ENCODE assay signal across 12 cellular contexts in the genomic region with DNA sequence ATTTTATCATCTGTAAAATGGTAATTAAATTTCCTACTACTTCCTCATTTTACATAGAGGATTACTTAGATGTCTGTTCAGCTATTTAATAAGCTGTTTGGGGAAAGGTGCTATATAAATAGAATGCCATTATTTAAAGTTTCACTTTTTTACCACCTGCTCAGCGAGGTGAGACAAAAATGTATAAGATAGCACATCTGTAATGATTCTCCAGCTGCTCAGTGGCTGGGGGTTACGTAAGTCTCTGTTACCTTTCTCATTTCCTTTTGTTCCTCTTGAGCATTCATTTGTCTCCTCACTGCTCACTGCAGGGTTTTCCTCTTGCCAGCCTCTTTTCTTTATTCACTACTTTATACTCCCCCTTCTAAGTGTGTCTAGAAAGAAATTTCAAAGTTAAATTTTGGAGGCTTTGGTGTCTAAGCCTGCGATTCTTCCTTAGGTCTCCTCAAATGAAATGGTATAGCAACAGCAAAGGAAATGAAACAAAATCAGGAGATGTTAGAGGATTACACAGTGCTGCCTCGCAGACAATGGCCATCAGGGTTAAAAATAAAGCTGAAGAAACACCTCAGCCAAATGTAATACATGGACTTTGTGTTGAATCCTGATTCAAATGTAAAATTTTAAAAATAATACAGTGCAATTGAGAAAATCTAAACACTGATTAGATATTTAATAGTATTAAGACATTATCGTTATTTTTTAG. TPM values are rescaled to one million over a fixed set of nuclear protein-coding genes. Genes with fewer than 3 reads are reported as not detected.
DNase-seq lines count a peak whose midpoint lies in the region; ATAC-seq, FAIRE-seq and TF ChIP-seq lines count a peak whose summit lies in the region.
"Had no signal": no experiment of that assay in that cellular context is flagged by ENCODE, and none has a peak within 500 bp of the region (broad histone marks: within the 10 kb centered on the region; RNA-seq: fewer than 3 reads in every experiment).

No MANE protein-coding gene starts in this region.

- POLR2A ChIA-PET in GM10248 (lab: Yijun Ruan, JAX) = interaction anchor here (0.8 kb wide), 1 partner anchor 74 kb away, joined by 3 read pairs; no protein-coding TSS in a partner anchor

- no peak overlapping the region for H2BK5ac ChIP-seq in H9 (ENCODE audit: insufficient read length, low read length)

- no peak overlapping the region for H2AFZ ChIP-seq in H9 (ENCODE audit: low read length)
- no peak overlapping the region for H2AFZ ChIP-seq in smooth muscle cell (ENCODE audit: low read depth)

- no peaks in the 10 kb centered on the region for H3K79me2 ChIP-seq in H9 (ENCODE audit: insufficient read depth, low read length)
- H3K79me2 ChIP-seq in smooth muscle cell (ENCODE audit: low read depth) = no peaks in the 10 kb centered on the region

- peak; percentile 68 for DNase-seq in GM10248 (ENCODE audit: extremely low spot score)
- DNase-seq in KBM-7 = peak; percentile 5
- DNase-seq in OCI-M2 (lab: John Stamatoyannopoulos, UW; ENCODE audit: unreplicated experiment) = no peak
- DNase-seq in H9 = no peak
- DNase-seq in smooth muscle cell (lab: John Stamatoyannopoulos, UW; ENCODE audit: unreplicated experiment) = no peak
- DNase-seq in pancreas = no peak
- DNase-seq: left ventricle myocardium superior had no signal

- H3K4me1 ChIP-seq in H9 (ENCODE audit: insufficient read depth, low read length) = no peaks in the 10 kb centered on the region; the same call in 1 of the 2 replicates
- no peaks in the 10 kb centered on the region for H3K4me1 ChIP-seq in smooth muscle cell (ENCODE audit: low read depth)
- no peaks in the 10 kb centered on the region for H3K4me1 ChIP-seq in pancreas

- no peak overlapping the region for H2BK12ac ChIP-seq in H9 (ENCODE audit: insufficient read length, low read depth, low read length)

- no peaks in the 10 kb centered on the region for H3K27me3 ChIP-seq in H9 (ENCODE audit: insufficient read depth, low read length)
- no peaks in the 10 kb centered on the region for H3K27me3 ChIP-seq in smooth muscle cell (ENCODE audit: low read depth)
- no peaks in the 10 kb centered on the region for H3K27me3 ChIP-seq in pancreas

- H2AK5ac ChIP-seq in H9 (ENCODE audit: insufficient read length, low read length) = no peak overlapping the region

- no peaks in the 10 kb centered on the region for H3K79me1 ChIP-seq in H9 (ENCODE audit: insufficient read depth, low read depth, low read length, poor library complexity, severe bottlenecking)

- H4K20me1 ChIP-seq in H9 (ENCODE audit: control insufficient read depth, insufficient read depth, insufficient read length) (no peaks in the 10 kb centered on the region), smooth muscle cell (ENCODE audit: low read depth) (no peaks in the 10 kb centered on the region)

- H3F3A ChIP-seq in smooth muscle cell (ENCODE audit: low read depth) = no peaks in the 10 kb centered on the region

- CTCF ChIA-PET in GM10248 (lab: Yijun Ruan, JAX) = interaction anchor here (0.8 to 2.7 kb wide), 11 partner anchors 9 to 107 kb away, joined by 3 to 15 read pairs (median 5); no protein-coding TSS in a partner anchor

- H3K9me3 Mint-ChIP-seq in H9 = no peaks in the 10 kb centered on the region

- no peak overlapping the region for H4K5ac ChIP-seq in H9 (ENCODE audit: insufficient read length, low read depth, low read length)

- H3K4me3 Mint-ChIP-seq in H9 = no peak overlapping the region

- H3K56ac ChIP-seq in H9 (ENCODE audit: insufficient read length, low read depth, low read length) = no peak overlapping the region

- no peak overlapping the region for H3K9ac ChIP-seq in H9 (ENCODE audit: extremely low read depth, insufficient read length, low read length)
- no peak overlapping the region for H3K9ac ChIP-seq in smooth muscle cell (ENCODE audit: low read depth)

- no peak overlapping the region for H3K23ac ChIP-seq in H9 (ENCODE audit: insufficient read length, low read depth, low read length)

- H2BK15ac ChIP-seq in H9 (ENCODE audit: low read depth, low read length) = no peak overlapping the region

- no peak overlapping the region for H3K27ac Mint-ChIP-seq in H9

- H3K9me3 ChIP-seq in H9 (ENCODE audit: control insufficient read depth, low read depth, low read length) = no peaks in the 10 kb centered on the region
- H3K9me3 ChIP-seq in smooth muscle cell (replicated peaks; ENCODE audit: low read depth) = no peaks in the 10 kb centered on the region
- H3K9me3 ChIP-seq in pancreas = no peaks in the 10 kb centered on the region

- no peaks in the 10 kb centered on the region for H3K23me2 ChIP-seq in H9 (ENCODE audit: insufficient read length, low read depth, low read length, poor library complexity, severe bottlenecking)

- no peak for TF ChIP-seq CTCF in GM10248 (IDR thresholded peaks at IDR 0.05; ENCODE audit: control extremely low read depth, extremely low read depth, low read depth, missing control alignments)
- no peak for TF ChIP-seq CTCF in H9 (conservative IDR thresholded peaks at IDR 0.05)
- no peak for TF ChIP-seq CTCF in smooth muscle cell (IDR thresholded peaks at IDR 0.05; ENCODE audit: borderline replicate concordance, insufficient read depth, poor library complexity, severe bottlenecking)
- no peak for TF ChIP-seq CTCF in pancreas (IDR thresholded peaks at IDR 0.05)

- no peak overlapping the region for H3T11ph ChIP-seq in H9 (ENCODE audit: low read length)

- no peak overlapping the region for H2BK20ac ChIP-seq in H9 (ENCODE audit: low read depth, low read length, poor library complexity, severe bottlenecking)

- peaks cover 13% of the 10 kb centered on the region for H3K27me3 Mint-ChIP-seq in H9 (ENCODE audit: low read depth)

- intact Hi-C loops in pancreas (cut with DNase I) = no loop called here

- H3K36me3 ChIP-seq in smooth muscle cell (ENCODE audit: low read depth) (no peaks in the 10 kb centered on the region), pancreas (no peaks in the 10 kb centered on the region)

- no peak overlapping the region for H3K4me2 ChIP-seq in H9 (ENCODE audit: insufficient read depth, insufficient read length, low read length)
- H3K4me2 ChIP-seq in smooth muscle cell = no peak overlapping the region

- no peak for FAIRE-seq in pancreas (lab: Jason Lieb, UNC)
- FAIRE-seq: astrocyte had no signal

- H3K36me3 Mint-ChIP-seq in H9 (ENCODE audit: insufficient read depth in 1 of 3, low read depth in 3 of 3) = no peaks in the 10 kb centered on the region

- no peak overlapping the region for H3K4ac ChIP-seq in H9 (ENCODE audit: low read depth, low read length)

- H4K8ac ChIP-seq in H9 (replicated peaks; ENCODE audit: insufficient read length, low read depth, low read length) = no peak overlapping the region

- no peak overlapping the region for H2BK120ac ChIP-seq in H9 (ENCODE audit: low read depth, low read length, poor library complexity, severe bottlenecking)

- no CpG with 5 or more reads among the region's 5 CpGs for WGBS in H9 (ENCODE audit: extremely low coverage, insufficient read length, low lambda C conversion rate)
- WGBS in smooth muscle cell (ENCODE audit: low lambda C conversion rate) = 88% methylated on average over 5 of the region's 5 CpGs
- 72 to 78% methylated on average over 5 of the region's 5 CpGs for WGBS in pancreas, 2 donors

- in situ Hi-C loops in KBM-7 (cut with MboI; ENCODE audit: low pct_unique_long_range_greater_than_20kb, low sequenced_read_pairs) = no loop called here

- no peak overlapping the region for H3K4me3 ChIP-seq in smooth muscle cell
- H3K4me3 ChIP-seq in pancreas = no peak overlapping the region

- H3K14ac ChIP-seq in H9 (ENCODE audit: insufficient read depth, low read length) = no peak overlapping the region

- ATAC-seq in GM19324 (IDR thresholded peaks at IDR 0.05; ENCODE audit: low FRiP score, unreplicated experiment) (peak; percentile 73), HG02840 (IDR thresholded peaks at IDR 0.05; ENCODE audit: low FRiP score, unreplicated experiment) (peak; percentile 80), pancreas (no peak)
- ATAC-seq: left ventricle myocardium superior had no signal

- H3K27ac ChIP-seq in H9 (ENCODE audit: insufficient read length, low read depth, low read length) (no peak overlapping the region), smooth muscle cell (ENCODE audit: low read depth) (no peak overlapping the region), pancreas (no peak overlapping the region)

- H4K91ac ChIP-seq in H9 (ENCODE audit: insufficient read length, low read depth, low read length) = no peak overlapping the region

- no peak overlapping the region for H3K18ac ChIP-seq in H9 (ENCODE audit: insufficient read length, low read depth, low read length)

- peaks cover 15 to 24% of the 10 kb centered on the region in 2 experiments for H3K4me1 Mint-ChIP-seq in H9

RNA-seq across cellular contexts. Expression of a gene that starts 6.8 kb away (rescaled TPM):
- total RNA-seq in H9 (2021) (0.07 TPM in 1 of 2 replicates, not detected in the other), smooth muscle cell (not detected in 2 replicates), pancreas (not detected)
- polyA plus RNA-seq in smooth muscle cell (not detected in 2 replicates), pancreas (under 1 TPM in 1 of 2 donors, not detected in 1; 0.02 TPM)
- total RNA-seq: left ventricle myocardium superior, LHCN-M2, renal cortical epithelial cell had no signal

Comparison
In these comparisons a context has a peak if more than half of its experiments do, and no peak if none do; other contexts are left out.
1. DNase-seq: peak in GM10248 (single experiment) and KBM-7 (single experiment); none in OCI-M2 (single experiment), H9 (single experiment), smooth muscle cell (single experiment) and pancreas (0 of 6).
2. ATAC-seq: peak in GM19324 (single experiment) and HG02840 (single experiment); none in pancreas (0 of 4).